ENCODE assay signal across 1 cellular context in the genomic region with DNA sequence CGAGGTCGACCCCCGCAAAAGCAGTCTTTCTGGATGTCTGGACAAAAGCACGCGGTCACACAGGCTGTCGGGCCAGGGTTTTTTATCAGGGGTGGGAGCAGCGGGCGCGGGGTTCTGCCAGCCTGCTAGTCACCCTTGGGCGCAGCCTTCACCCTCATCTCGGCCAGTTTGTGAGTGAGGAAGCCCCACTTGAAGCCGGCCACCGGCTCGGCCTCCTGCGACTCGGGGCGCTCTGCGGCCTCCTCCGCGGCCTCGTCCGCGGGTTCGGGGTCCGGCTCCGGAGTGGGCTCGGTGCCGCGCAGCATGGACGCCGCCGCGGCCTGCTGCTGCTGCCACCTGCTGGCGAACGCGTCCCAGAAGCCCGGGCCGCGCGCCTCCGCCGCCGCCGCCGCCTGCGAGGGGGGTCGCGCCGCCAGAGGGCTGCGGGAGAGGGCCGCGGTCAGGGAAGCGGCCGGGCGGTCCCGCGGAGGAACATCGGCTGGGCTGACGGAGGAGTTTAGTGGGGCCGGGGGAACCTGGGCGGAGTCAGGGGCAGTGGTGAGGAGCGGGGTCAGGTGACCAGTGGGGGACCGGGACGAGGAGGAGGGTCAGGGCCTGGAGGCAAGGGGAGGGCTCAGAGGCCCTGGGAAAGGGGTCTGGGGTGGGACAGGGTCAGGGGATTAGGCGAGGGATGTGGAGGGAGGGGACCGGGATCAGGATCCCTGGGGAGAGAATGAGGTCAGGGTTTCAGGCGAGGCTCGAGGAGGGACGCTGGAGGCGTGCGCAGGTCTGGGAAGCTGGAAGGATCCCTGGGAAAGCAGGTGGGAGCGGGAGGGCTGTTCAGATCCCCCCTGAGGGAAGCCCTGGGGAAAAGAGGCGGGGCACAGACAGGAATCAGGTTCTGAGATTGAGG.
TF ChIP-seq lines count a peak whose summit lies in the region.

No MANE protein-coding gene starts in this region.

TF ChIP-seq in GM12878, 131 proteins besides CTCF, POLR2A, EP300 and RAD21:
- TF ChIP-seq ZNF217 (IDR thresholded peaks at IDR 0.05) (no peak), YY1 (IDR thresholded peaks at IDR 0.05; ENCODE audit: low read depth, low read length) (peak; percentile 82), TAF1 (IDR thresholded peaks at IDR 0.05; ENCODE audit: borderline replicate concordance, low read depth, low read length) (no peak), USF1 (IDR thresholded peaks at IDR 0.05; ENCODE audit: borderline replicate concordance, extremely low read length, insufficient read depth, low read depth, low read length) (peak; percentile 57), ZBED1 (IDR thresholded peaks at IDR 0.05; ENCODE audit: borderline replicate concordance) (no peak), GATAD2B (conservative IDR thresholded peaks at IDR 0.05; ENCODE audit: low read depth) (peak; percentile 46; the same call in 1 of the 2 replicates), SREBF2 (IDR thresholded peaks at IDR 0.05; ENCODE audit: low read length) (no peak), SMARCA5 (IDR thresholded peaks at IDR 0.05) (peak; percentile 43; the same call in 1 of the 2 replicates), TARDBP (IDR thresholded peaks at IDR 0.05; ENCODE audit: borderline replicate concordance) (no peak)
- TF ChIP-seq, protein P1, sequence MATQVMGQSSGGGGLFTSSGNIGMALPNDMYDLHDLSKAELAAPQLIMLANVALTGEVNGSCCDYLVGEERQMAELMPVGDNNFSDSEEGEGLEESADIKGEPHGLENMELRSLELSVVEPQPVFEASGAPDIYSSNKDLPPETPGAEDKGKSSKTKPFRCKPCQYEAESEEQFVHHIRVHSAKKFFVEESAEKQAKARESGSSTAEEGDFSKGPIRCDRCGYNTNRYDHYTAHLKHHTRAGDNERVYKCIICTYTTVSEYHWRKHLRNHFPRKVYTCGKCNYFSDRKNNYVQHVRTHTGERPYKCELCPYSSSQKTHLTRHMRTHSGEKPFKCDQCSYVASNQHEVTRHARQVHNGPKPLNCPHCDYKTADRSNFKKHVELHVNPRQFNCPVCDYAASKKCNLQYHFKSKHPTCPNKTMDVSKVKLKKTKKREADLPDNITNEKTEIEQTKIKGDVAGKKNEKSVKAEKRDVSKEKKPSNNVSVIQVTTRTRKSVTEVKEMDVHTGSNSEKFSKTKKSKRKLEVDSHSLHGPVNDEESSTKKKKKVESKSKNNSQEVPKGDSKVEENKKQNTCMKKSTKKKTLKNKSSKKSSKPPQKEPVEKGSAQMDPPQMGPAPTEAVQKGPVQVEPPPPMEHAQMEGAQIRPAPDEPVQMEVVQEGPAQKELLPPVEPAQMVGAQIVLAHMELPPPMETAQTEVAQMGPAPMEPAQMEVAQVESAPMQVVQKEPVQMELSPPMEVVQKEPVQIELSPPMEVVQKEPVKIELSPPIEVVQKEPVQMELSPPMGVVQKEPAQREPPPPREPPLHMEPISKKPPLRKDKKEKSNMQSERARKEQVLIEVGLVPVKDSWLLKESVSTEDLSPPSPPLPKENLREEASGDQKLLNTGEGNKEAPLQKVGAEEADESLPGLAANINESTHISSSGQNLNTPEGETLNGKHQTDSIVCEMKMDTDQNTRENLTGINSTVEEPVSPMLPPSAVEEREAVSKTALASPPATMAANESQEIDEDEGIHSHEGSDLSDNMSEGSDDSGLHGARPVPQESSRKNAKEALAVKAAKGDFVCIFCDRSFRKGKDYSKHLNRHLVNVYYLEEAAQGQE (IDR thresholded peaks at IDR 0.05; ENCODE audit: low read depth, low read length) = no peak
